8 cellular contexts compared by ENCODE assay signal in genomic region chr1:40630488-40631223, GRCh38. TPM values are rescaled to one million over a fixed set of nuclear protein-coding genes. Genes with fewer than 3 reads are reported as not detected.
DNase-seq lines count a peak whose midpoint lies in the region; FAIRE-seq and TF ChIP-seq lines count a peak whose summit lies in the region.
"Had no signal": no experiment of that assay in that cellular context is flagged by ENCODE, and none has a peak within 500 bp of the region (broad histone marks: within the 10 kb centered on the region; RNA-seq: fewer than 3 reads in every experiment).

No MANE protein-coding gene starts in this region.

- H3K4me3 ChIP-seq in LNCaP clone FGC (ENCODE audit: low read depth, low read length) (no peak overlapping the region), kidney epithelial cell (ENCODE audit: low read depth, low read length) (no peak overlapping the region)

- no peak for FAIRE-seq in GM19239 (lab: Jason Lieb, UNC)

- peak; percentile 47 for TF ChIP-seq CTCF in LNCaP clone FGC (IDR thresholded peaks at IDR 0.05; ENCODE audit: control insufficient read depth, extremely low read depth, insufficient read depth)
- TF ChIP-seq CTCF in kidney epithelial cell (IDR thresholded peaks at IDR 0.05; ENCODE audit: insufficient read depth, low read length, poor library complexity, severe bottlenecking): peak; percentile 34

- DNase-seq in ELF-1 (ENCODE audit: low read depth, low spot score): peak; percentile 75
- DNase-seq in LNCaP clone FGC (ENCODE audit: low read depth): no peak
- DNase-seq in activated naive CD4-positive, alpha-beta T cell treated with anti-CD3 and anti-CD28 coated beads, Interleukin-2, amount 50 U/mL, for 16 hours: peak; percentile 33
- DNase-seq in kidney epithelial cell (ENCODE audit: low read depth): no peak
- no peak for DNase-seq in AML-193 (lab: John Stamatoyannopoulos, UW)
- DNase-seq in GM19239 (ENCODE audit: insufficient read length, low spot score): no peak
- no peak for DNase-seq in DMS79 (lab: John Stamatoyannopoulos, UW)

- no peaks in the 10 kb centered on the region for H3K36me3 ChIP-seq in kidney epithelial cell (ENCODE audit: control insufficient read depth, insufficient read depth, low read length)
- H3K36me3 ChIP-seq: neutrophil had no signal

- H3K27me3 ChIP-seq in kidney epithelial cell (ENCODE audit: control insufficient read depth, insufficient read depth, low read length): no peaks in the 10 kb centered on the region
- H3K27me3 ChIP-seq: neutrophil had no signal

RNA-seq across cellular contexts. Expression of gene RIMS3, which starts 34.8 kb away (rescaled TPM):
- total RNA-seq in kidney epithelial cell: 2.9 and 3.2 TPM in 2 replicates

Comparison
In these comparisons a context has a peak if more than half of its experiments do, and no peak if none do; other contexts are left out.
1. DNase-seq: peak in ELF-1 (single experiment) and activated naive CD4-positive, alpha-beta T cell treated with anti-CD3 and anti-CD28 coated beads, Interleukin-2, amount 50 U/mL, for 16 hours (single experiment); none in LNCaP clone FGC (single experiment), kidney epithelial cell (single experiment), AML-193 (0 of 2), GM19239 (single experiment) and DMS79 (single experiment).